In the genomic region with DNA sequence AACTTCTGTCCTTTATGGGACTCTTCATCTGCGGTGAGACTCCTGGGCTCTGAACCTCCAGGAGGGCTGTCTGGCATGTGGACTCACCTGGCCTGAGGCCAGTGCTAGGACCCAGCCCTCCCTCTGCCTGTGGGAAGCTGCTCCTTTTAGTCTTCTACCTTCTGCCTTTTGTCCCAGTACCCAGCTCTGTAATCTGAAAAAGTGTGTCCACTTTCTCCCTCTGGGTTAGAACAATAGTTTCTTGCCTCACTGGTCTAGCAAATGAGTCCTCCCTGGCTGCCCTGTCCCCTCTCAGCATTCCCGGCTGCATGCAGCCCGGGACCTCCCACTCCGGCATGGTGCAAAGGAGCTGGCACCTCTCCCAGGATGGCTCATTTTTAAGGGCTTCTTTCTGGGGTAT, we compare ENCODE assay signal across 21 cellular contexts. TPM values are rescaled to one million over a fixed set of nuclear protein-coding genes. Genes with fewer than 3 reads are reported as not detected.
A peak's percentile ranks its signal among the peaks of the same experiment; 100 is the strongest.
DNase-seq lines count a peak whose midpoint lies in the region; TF ChIP-seq lines count a peak whose summit lies in the region.
"Had no signal": no experiment of that assay in that cellular context is flagged by ENCODE, and none has a peak within 500 bp of the region (broad histone marks: within the 10 kb centered on the region; RNA-seq: fewer than 3 reads in every experiment).

No MANE protein-coding gene starts in this region.

- CTCF ChIA-PET in HEK293 (lab: Yijun Ruan, JAX), result interaction anchor here (0.6 to 5.5 kb wide), 19 partner anchors 14 to 474 kb away, joined by 3 to 80 read pairs (median 5); partner anchors contain the start of genes ARHGAP25 and FBXO48

- peaks cover 15% of the 10 kb centered on the region for H3K27me3 ChIP-seq in osteoblast (ENCODE audit: insufficient read depth, low read length)

- DNase-seq in Daoy (ENCODE audit: low read depth) (peak; percentile 71), astrocyte of the spinal cord (ENCODE audit: low read depth, low spot score) (peak; percentile 35), osteoblast (ENCODE audit: insufficient read length, low spot score, missing footprints) (peak; percentile 54), NOMO-1 treated with dmso at 0.1 percent for 144 hours (lab: John Stamatoyannopoulos, UW; ENCODE audit: unreplicated experiment) (no peak), NCI-H1436 (lab: John Stamatoyannopoulos, UW) (no peak), NCI-H1092 (lab: John Stamatoyannopoulos, UW) (no peak), NCI-H146 treated with DMSO at 0.1 percent for 48 hours (lab: John Stamatoyannopoulos, UW; ENCODE audit: unreplicated experiment) (no peak)
- DNase-seq: Caco-2; CD4-positive, CD25-positive, alpha-beta regulatory T cell; HCEC 1CT; MM.1S; NCI-H1105 treated with DMSO at 0.1 percent for 48 hours; NCI-H187 treated with DMSO at 0.1 percent for 48 hours; NCI-H2171 treated with DMSO at 0.1 percent for 48 hours; NCI-H446 treated with DMSO at 0.1 percent for 48 hours; NCI-H774; Right ventricle myocardium superior had no signal

- H3K4me1 ChIP-seq in HEK293 (ENCODE audit: control insufficient read depth, insufficient read depth, low read length), result no peaks in the 10 kb centered on the region
- no peaks in the 10 kb centered on the region for H3K4me1 ChIP-seq in osteoblast (ENCODE audit: insufficient read depth, low read length)
- H3K4me1 ChIP-seq: Caco-2 had no signal

- in situ Hi-C loops in astrocyte of the spinal cord (cut with HindIII; ENCODE audit: low sequenced_read_pairs), result no loop called here

- H3K9me3 ChIP-seq in HEK293 (ENCODE audit: control insufficient read depth, insufficient read depth, low read depth, low read length), result no peaks in the 10 kb centered on the region
- H3K9me3 ChIP-seq in osteoblast (ENCODE audit: low read depth, low read length), result no peaks in the 10 kb centered on the region
- H3K9me3 ChIP-seq: Caco-2 had no signal

- H3K27ac ChIP-seq in HEK293 (ENCODE audit: extremely low read depth, low read depth, low read length) (no peak overlapping the region), osteoblast (ENCODE audit: low read depth, low read length) (no peak overlapping the region)
- H3K27ac ChIP-seq: KMS-11 had no signal

- H3K4me3 ChIP-seq in HEK293 (ENCODE audit: low read depth, low read length) (no peak overlapping the region), astrocyte of the spinal cord (ENCODE audit: low read depth, low read length) (no peak overlapping the region), osteoblast (ENCODE audit: insufficient read depth, low read length) (no peak overlapping the region)

- H3K4me2 ChIP-seq in osteoblast (ENCODE audit: insufficient read depth, low read length), result no peak overlapping the region
- H3K4me2 ChIP-seq: KMS-11 had no signal

- no peak for TF ChIP-seq CTCF in HEK293 (tag by site-specific recombination; IDR thresholded peaks at IDR 0.05)
- no peak for TF ChIP-seq CTCF in astrocyte of the spinal cord (IDR thresholded peaks at IDR 0.05; ENCODE audit: low read depth, low read length)
- TF ChIP-seq CTCF in osteoblast (IDR thresholded peaks at IDR 0.05; ENCODE audit: extremely low read depth, low read depth, low read length), result no peak

- POLR2A ChIA-PET in HEK293 (lab: Yijun Ruan, JAX), result no interaction called here

- no peak overlapping the region for H2AFZ ChIP-seq in osteoblast (ENCODE audit: low read length)

- H3K36me3 ChIP-seq in HEK293 (ENCODE audit: control insufficient read depth in 2 of 2, insufficient read depth in 1 of 2, low read length in 2 of 2) (no peaks in the 10 kb centered on the region), osteoblast (ENCODE audit: insufficient read depth, low read length) (no peaks in the 10 kb centered on the region)

- no peaks in the 10 kb centered on the region for H4K20me1 ChIP-seq in osteoblast (ENCODE audit: insufficient read depth, low read length)

- H3K79me2 ChIP-seq in osteoblast (ENCODE audit: insufficient read depth, low read length), result no peaks in the 10 kb centered on the region

TF ChIP-seq in HEK293, 187 proteins besides CTCF, POLR2A, EP300 and RAD21:
- TF ChIP-seq GLIS1 (tag by site-specific recombination; IDR thresholded peaks at IDR 0.05), result 0 out of 2 replicates have a peak, but pooled peaks have one; percentile 27
- no peak for TF ChIP-seq ZNF292 (tag by site-specific recombination; IDR thresholded peaks at IDR 0.05; ENCODE audit: borderline replicate concordance, low read depth)
- TF ChIP-seq, protein P1, sequence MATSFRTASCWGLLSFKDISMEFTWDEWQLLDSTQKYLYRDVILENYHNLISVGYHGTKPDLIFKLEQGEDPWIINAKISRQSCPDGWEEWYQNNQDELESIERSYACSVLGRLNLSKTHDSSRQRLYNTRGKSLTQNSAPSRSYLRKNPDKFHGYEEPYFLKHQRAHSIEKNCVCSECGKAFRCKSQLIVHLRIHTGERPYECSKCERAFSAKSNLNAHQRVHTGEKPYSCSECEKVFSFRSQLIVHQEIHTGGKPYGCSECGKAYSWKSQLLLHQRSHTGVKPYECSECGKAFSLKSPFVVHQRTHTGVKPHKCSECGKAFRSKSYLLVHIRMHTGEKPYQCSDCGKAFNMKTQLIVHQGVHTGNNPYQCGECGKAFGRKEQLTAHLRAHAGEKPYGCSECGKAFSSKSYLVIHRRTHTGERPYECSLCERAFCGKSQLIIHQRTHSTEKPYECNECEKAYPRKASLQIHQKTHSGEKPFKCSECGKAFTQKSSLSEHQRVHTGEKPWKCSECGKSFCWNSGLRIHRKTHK (tag by site-specific recombination; IDR thresholded peaks at IDR 0.05), result no peak
- TF ChIP-seq ZNF521 (tag by site-specific recombination; IDR thresholded peaks at IDR 0.05), result no peak
- TF ChIP-seq FEZF1 (tag by site-specific recombination; IDR thresholded peaks at IDR 0.05), result no peak
- TF ChIP-seq ZNF677 (tag by site-specific recombination; IDR thresholded peaks at IDR 0.05), result no peak
- no peak for TF ChIP-seq ZNF624 (tag by site-specific recombination; IDR thresholded peaks at IDR 0.05)
- TF ChIP-seq TRIM28 (IDR thresholded peaks at IDR 0.05; ENCODE audit: borderline replicate concordance, low read length), result no peak
- TF ChIP-seq ZNF518A (tag by site-specific recombination; conservative IDR thresholded peaks at IDR 0.05; ENCODE audit: low read depth), result no peak
- no peak for TF ChIP-seq ZNF16 (tag by site-specific recombination; IDR thresholded peaks at IDR 0.05; ENCODE audit: low read depth)
- TF ChIP-seq KLF9 (tag by site-specific recombination; IDR thresholded peaks at IDR 0.05; ENCODE audit: low read depth), result no peak
- no peak for TF ChIP-seq ZEB2 (tag by site-specific recombination; IDR thresholded peaks at IDR 0.05)
- peak; percentile 62 for TF ChIP-seq ZNF335 (tag by site-specific recombination; conservative IDR thresholded peaks at IDR 0.05)
- TF ChIP-seq ZNF792 (tag by site-specific recombination; IDR thresholded peaks at IDR 0.05), result no peak
- no peak for TF ChIP-seq ZNF48 (tag by site-specific recombination; IDR thresholded peaks at IDR 0.05)

RNA-seq across cellular contexts. Expression of gene GKN2, which starts 25.9 kb away (rescaled TPM):
- total RNA-seq in Daoy (2014; rRNA removed; shearing (Covaris generic)), result 0.06 TPM in 1 of 2 replicates, not detected in the other
- total RNA-seq in osteoblast, result not detected in 2 replicates
- total RNA-seq: B cell; Caco-2; CD4-positive, CD25-positive, alpha-beta regulatory T cell; HepG2; Right ventricle myocardium superior had no signal

RNA-seq across cellular contexts. Expression of gene GKN1, which starts 47.7 kb away (rescaled TPM):
- not detected in 2 replicates for total RNA-seq in Daoy (2014; rRNA removed; shearing (Covaris generic))
- 0.29 TPM in 1 of 2 replicates, not detected in the other for total RNA-seq in osteoblast
- total RNA-seq: B cell; Caco-2; CD4-positive, CD25-positive, alpha-beta regulatory T cell; HepG2; Right ventricle myocardium superior had no signal

RNA-seq across cellular contexts. Expression of gene BMP10, which starts 55.6 kb away (rescaled TPM):
- not detected in 2 replicates for total RNA-seq in Daoy (2014; rRNA removed; shearing (Covaris generic))
- total RNA-seq in osteoblast, result not detected in 2 replicates
- total RNA-seq: B cell, Caco-2, HepG2, Right ventricle myocardium superior had no signal

Comparison
In these comparisons a context has a peak if more than half of its experiments do, and no peak if none do; other contexts are left out.
1. DNase-seq: peak in Daoy (single experiment), astrocyte of the spinal cord (single experiment) and osteoblast (single experiment); none in NOMO-1 treated with dmso at 0.1 percent for 144 hours (single experiment), NCI-H1436 (single experiment), NCI-H1092 (single experiment) and NCI-H146 treated with DMSO at 0.1 percent for 48 hours (single experiment).